In the genomic region with DNA sequence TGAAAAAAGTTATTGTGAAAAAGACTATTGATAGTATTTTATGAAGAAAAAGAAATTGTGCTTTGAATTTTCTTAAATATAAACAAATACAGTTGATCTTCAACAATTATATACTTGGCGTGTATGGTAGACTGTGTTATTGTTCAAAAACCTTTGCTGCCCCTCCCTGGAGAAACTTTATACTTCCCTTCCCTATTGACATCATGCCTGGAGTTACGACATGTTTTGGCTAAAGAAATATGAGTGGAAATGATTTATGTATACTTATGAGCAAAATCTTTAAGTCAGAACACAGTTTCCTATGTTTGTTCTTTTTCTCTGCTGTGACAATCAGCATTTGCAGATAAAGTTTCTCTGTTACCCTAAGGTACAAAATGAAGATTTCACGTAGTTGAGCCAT, we compare ENCODE assay signal across 9 cellular contexts.
DNase-seq lines count a peak whose midpoint lies in the region; ATAC-seq and TF ChIP-seq lines count a peak whose summit lies in the region.
"Had no signal": no experiment of that assay in that cellular context is flagged by ENCODE, and none has a peak within 500 bp of the region (broad histone marks: within the 10 kb centered on the region; RNA-seq: fewer than 3 reads in every experiment).

No MANE protein-coding gene starts in this region.

- POLR2A ChIA-PET in HEK293 (lab: Yijun Ruan, JAX) = no interaction called here

- H3K9me3 ChIP-seq in HEK293 (ENCODE audit: control insufficient read depth, insufficient read depth, low read depth, low read length) = no peaks in the 10 kb centered on the region
- H3K9me3 ChIP-seq in prostate gland = no peaks in the 10 kb centered on the region
- H3K9me3 ChIP-seq: SJCRH30 had no signal

- H3K27me3 ChIP-seq in prostate gland (replicated peaks; ENCODE audit: insufficient read depth) = no peaks in the 10 kb centered on the region
- H3K27me3 ChIP-seq: SJCRH30 had no signal

- intact Hi-C loops in prostate gland (cut with DNase I) = no loop called here

- WGBS in prostate gland = 55% methylated on average over 3 of the region's 3 CpGs

- TF ChIP-seq CTCF in HEK293 (tag by site-specific recombination; IDR thresholded peaks at IDR 0.05) (no peak), fibroblast of the aortic adventitia (IDR thresholded peaks at IDR 0.05; ENCODE audit: insufficient read depth, low read length) (no peak), prostate gland (IDR thresholded peaks at IDR 0.05) (peak in 3 of 4 experiments; percentile 24 to 39 (median 29)), coronary artery (IDR thresholded peaks at IDR 0.05) (no peak)

- no peak for TF ChIP-seq POLR2A in prostate gland (IDR thresholded peaks at IDR 0.05)

- H3K27ac ChIP-seq in HEK293 (ENCODE audit: extremely low read depth, low read depth, low read length) (no peak overlapping the region), prostate gland (no peak overlapping the region), coronary artery (peak overlapping the region in 1 of 2 donors; percentile 7)
- H3K27ac ChIP-seq: SJCRH30 had no signal

- H3K36me3 ChIP-seq in HEK293 (ENCODE audit: control insufficient read depth in 2 of 2, insufficient read depth in 1 of 2, low read length in 2 of 2) = no peaks in the 10 kb centered on the region
- H3K36me3 ChIP-seq in prostate gland = no peaks in the 10 kb centered on the region
- H3K36me3 ChIP-seq: SJCRH30 had no signal

- no peak for ATAC-seq in HG03460 (IDR thresholded peaks at IDR 0.05; ENCODE audit: unreplicated experiment)

- DNase-seq in SK-MEL-5 (ENCODE audit: low read depth, low spot score) = peak; percentile 50
- DNase-seq in fibroblast of the aortic adventitia (ENCODE audit: low read depth) = peak; percentile 94
- no peak for DNase-seq in prostate gland (ENCODE audit: low spot score)
- no peak for DNase-seq in activated naive CD4-positive, alpha-beta T cell treated with Interleukin-2 at 50 U/mL for 16 hours
- no peak for DNase-seq in NAMALWA (ENCODE audit: low spot score)
- no peak for DNase-seq in coronary artery (ENCODE audit: low spot score)

- in situ Hi-C loops in SK-MEL-5 (cut with HindIII; ENCODE audit: low pct_unique_long_range_greater_than_20kb, low sequenced_read_pairs) = no loop called here

- no peak overlapping the region for H3K4me3 ChIP-seq in HEK293 (ENCODE audit: low read depth, low read length)
- no peak overlapping the region for H3K4me3 ChIP-seq in fibroblast of the aortic adventitia (ENCODE audit: low read depth, low read length)
- H3K4me3 ChIP-seq in prostate gland = no peak overlapping the region
- H3K4me3 ChIP-seq in coronary artery = no peak overlapping the region
- H3K4me3 ChIP-seq: SJCRH30 had no signal

- no peaks in the 10 kb centered on the region for H3K4me1 ChIP-seq in HEK293 (ENCODE audit: control insufficient read depth, insufficient read depth, low read length)
- no peaks in the 10 kb centered on the region for H3K4me1 ChIP-seq in prostate gland (replicated peaks)
- H3K4me1 ChIP-seq: SJCRH30 had no signal

- CTCF ChIA-PET in HEK293 (lab: Yijun Ruan, JAX) = interaction anchor here (0.6 to 0.7 kb wide), 2 partner anchors 245 to 368 kb away, joined by 3 to 4 read pairs; no protein-coding TSS in a partner anchor

TF ChIP-seq in HEK293, 187 proteins besides CTCF, POLR2A, EP300 and RAD21:
- no peak for TF ChIP-seq ZNF202 (tag by site-specific recombination; IDR thresholded peaks at IDR 0.05; ENCODE audit: borderline replicate concordance)
- TF ChIP-seq ZNF654 (tag by site-specific recombination; IDR thresholded peaks at IDR 0.05; ENCODE audit: low read depth) = peak; percentile 30; the same call in 1 of the 2 replicates
- no peak for TF ChIP-seq ZNF354C (tag by site-specific recombination; IDR thresholded peaks at IDR 0.05; ENCODE audit: borderline replicate concordance, low read depth)
- no peak for TF ChIP-seq PRDM1 (tag by site-specific recombination; IDR thresholded peaks at IDR 0.05)

Comparison
In these comparisons a context has a peak if more than half of its experiments do, and no peak if none do; other contexts are left out.
1. CTCF ChIP-seq: peak in prostate gland (3 of 4); none in HEK293 (single experiment), fibroblast of the aortic adventitia (single experiment) and coronary artery (single experiment).
2. DNase-seq: peak in SK-MEL-5 (single experiment) and fibroblast of the aortic adventitia (single experiment); none in prostate gland (single experiment), activated naive CD4-positive, alpha-beta T cell treated with Interleukin-2 at 50 U/mL for 16 hours (single experiment), NAMALWA (single experiment) and coronary artery (single experiment).